In the genomic region with DNA sequence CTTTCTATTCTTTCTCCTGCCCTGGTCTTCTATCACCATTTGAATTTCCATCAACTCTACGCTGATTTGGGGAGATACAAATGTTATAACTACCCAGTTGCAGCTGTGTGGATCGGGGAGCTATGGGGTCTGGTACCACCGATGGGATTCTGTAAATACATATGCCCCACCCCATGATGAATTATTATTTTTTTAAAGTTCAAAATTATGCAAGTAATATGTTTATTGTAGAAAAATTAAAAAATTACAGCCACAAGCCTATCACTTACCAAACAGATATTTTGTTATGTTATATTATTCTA, we compare ENCODE assay signal across 11 cellular contexts. TPM values are rescaled to one million over a fixed set of nuclear protein-coding genes. Genes with fewer than 3 reads are reported as not detected.
A peak's percentile ranks its signal among the peaks of the same experiment; 100 is the strongest.
DNase-seq lines count a peak whose midpoint lies in the region; ATAC-seq and TF ChIP-seq lines count a peak whose summit lies in the region.
"Had no signal": no experiment of that assay in that cellular context is flagged by ENCODE, and none has a peak within 500 bp of the region (broad histone marks: within the 10 kb centered on the region; RNA-seq: fewer than 3 reads in every experiment).

No MANE protein-coding gene starts in this region.

- no peak overlapping the region for H3K27ac ChIP-seq in VCaP
- H3K27ac ChIP-seq: neutrophil, thoracic aorta had no signal

- H3K36me3 Mint-ChIP-seq in neural crest cell (ENCODE audit: low read depth), result no peaks in the 10 kb centered on the region

- peak; percentile 11 for ATAC-seq in GM18511 (IDR thresholded peaks at IDR 0.05; ENCODE audit: unreplicated experiment)
- peak; percentile 16 for ATAC-seq in HG03280 (IDR thresholded peaks at IDR 0.05; ENCODE audit: unreplicated experiment)
- ATAC-seq in HG02623 (IDR thresholded peaks at IDR 0.05; ENCODE audit: unreplicated experiment), result no peak
- ATAC-seq in Right ventricle myocardium inferior, result no peak
- ATAC-seq in GM19023 (IDR thresholded peaks at IDR 0.05; ENCODE audit: unreplicated experiment), result no peak

- peaks cover 29% of the 10 kb centered on the region for H3K4me1 Mint-ChIP-seq in neural crest cell

- no peak for DNase-seq in neural crest cell (ENCODE audit: low read depth, low spot score)
- no peak for DNase-seq in HCEC 1CT
- DNase-seq in Right ventricle myocardium inferior (ENCODE audit: missing footprints), result no peak

- intact Hi-C loops in Right ventricle myocardium inferior (cut with DNase I), result loop anchor here (1.0 kb wide), 1 partner anchor 136 kb away; no protein-coding TSS in a partner anchor

- peaks cover 2% of the 10 kb centered on the region for H3K27me3 Mint-ChIP-seq in neural crest cell (ENCODE audit: low read depth)

- TF ChIP-seq CTCF in VCaP (conservative IDR thresholded peaks at IDR 0.05), result peak; percentile 73
- peak; percentile 34 for TF ChIP-seq CTCF in neural crest cell (conservative IDR thresholded peaks at IDR 0.05)

- no peak overlapping the region for H3K27ac Mint-ChIP-seq in neural crest cell (ENCODE audit: unreplicated experiment)
- H3K27ac Mint-ChIP-seq: activated naive CD4-positive, alpha-beta T cell treated with anti-CD3 and anti-CD28 coated beads for 36 hours had no signal

- H3K4me3 Mint-ChIP-seq in neural crest cell, result peak overlapping the region; percentile 18
- H3K4me3 Mint-ChIP-seq: activated naive CD4-positive, alpha-beta T cell treated with anti-CD3 and anti-CD28 coated beads for 36 hours had no signal

- H3K9me3 Mint-ChIP-seq in neural crest cell, result no peaks in the 10 kb centered on the region
- H3K9me3 Mint-ChIP-seq: activated naive CD4-positive, alpha-beta T cell treated with anti-CD3 and anti-CD28 coated beads for 36 hours had no signal

RNA-seq across cellular contexts. Expression of a gene that starts 52.4 kb away (rescaled TPM):
- total RNA-seq in neural crest cell (4.2 and 4.3 TPM in 2 replicates), Right ventricle myocardium inferior (8.6 TPM)

Comparison
In these comparisons a context has a peak if more than half of its experiments do, and no peak if none do; other contexts are left out.
1. ATAC-seq: peak in GM18511 (single experiment) and HG03280 (single experiment); none in HG02623 (single experiment), Right ventricle myocardium inferior (single experiment) and GM19023 (single experiment).